Comparison of ENCODE assay signal across 19 cellular contexts in the genomic region with DNA sequence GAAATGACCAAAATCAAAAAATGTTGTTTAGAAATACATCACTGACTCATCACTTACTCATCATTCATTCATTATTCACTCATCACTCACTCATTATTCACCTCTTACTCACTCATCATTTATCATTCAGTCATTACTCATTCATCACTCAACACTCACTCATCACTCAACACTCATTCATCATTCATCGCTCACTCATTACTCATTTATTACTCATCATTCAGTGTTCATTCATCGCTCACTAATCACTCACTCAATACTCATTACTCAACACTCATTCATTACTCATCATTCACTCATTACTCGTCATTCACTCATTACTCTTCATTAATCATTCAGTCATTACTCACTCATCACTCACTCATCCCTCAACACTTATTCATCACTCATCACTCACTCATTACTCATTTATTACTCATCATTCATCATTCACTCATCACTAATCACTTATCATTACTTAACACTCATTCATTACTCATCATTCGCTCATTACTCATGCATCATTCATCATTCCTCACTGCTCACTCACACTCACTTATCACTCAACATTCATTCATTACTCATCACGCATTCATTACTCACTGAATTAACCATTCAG.
DNase-seq lines count a peak whose midpoint lies in the region; ATAC-seq lines count a peak whose summit lies in the region.
"Had no signal": no experiment of that assay in that cellular context is flagged by ENCODE, and none has a peak within 500 bp of the region (broad histone marks: within the 10 kb centered on the region; RNA-seq: fewer than 3 reads in every experiment).

No MANE protein-coding gene starts in this region.

- peak; percentile 41 for ATAC-seq in activated naive CD8-positive, alpha-beta T cell treated with anti-CD3 and anti-CD28 coated beads, Interleukin-2, amount 50 U/mL, for 24 hours
- ATAC-seq in HG02981 (IDR thresholded peaks at IDR 0.05; ENCODE audit: unreplicated experiment): peak; percentile 49
- ATAC-seq in stimulated activated effector memory CD8-positive, alpha-beta T cell treated with anti-CD3 and anti-CD28 coated beads, Interleukin-12 subunit alpha, Interleukin-12 subunit beta, amount 100 ng/mL, for 72 hours: peak; percentile 66
- no peak for ATAC-seq in HG03097 (IDR thresholded peaks at IDR 0.05; ENCODE audit: low FRiP score, unreplicated experiment)
- ATAC-seq: left ventricle myocardium superior had no signal

- H3K9me3 Mint-ChIP-seq in activated naive CD8-positive, alpha-beta T cell treated with anti-CD3 and anti-CD28 coated beads, Interleukin-2, amount 50 U/mL, for 24 hours: no peaks in the 10 kb centered on the region
- H3K9me3 Mint-ChIP-seq in activated naive CD8-positive, alpha-beta T cell treated with anti-CD3 and anti-CD28 coated beads for 36 hours: no peaks in the 10 kb centered on the region
- no peaks in the 10 kb centered on the region for H3K9me3 Mint-ChIP-seq in stimulated activated effector memory CD8-positive, alpha-beta T cell treated with anti-CD3 and anti-CD28 coated beads, Interleukin-12 subunit alpha, Interleukin-12 subunit beta, amount 100 ng/mL, for 72 hours
- peaks cover 2% of the 10 kb centered on the region for H3K9me3 Mint-ChIP-seq in activated CD4-positive, alpha-beta memory T cell treated with anti-CD3 and anti-CD28 coated beads for 36 hours
- H3K9me3 Mint-ChIP-seq: activated naive CD4-positive, alpha-beta T cell treated with anti-CD3 and anti-CD28 coated beads, Interleukin-2, amount 50 U/mL, for 24 hours; nephron had no signal

- no peaks in the 10 kb centered on the region for H3K36me3 Mint-ChIP-seq in activated naive CD8-positive, alpha-beta T cell treated with anti-CD3 and anti-CD28 coated beads, Interleukin-2, amount 50 U/mL, for 24 hours (ENCODE audit: low read depth)
- no peaks in the 10 kb centered on the region for H3K36me3 Mint-ChIP-seq in activated naive CD8-positive, alpha-beta T cell treated with anti-CD3 and anti-CD28 coated beads for 36 hours
- H3K36me3 Mint-ChIP-seq in stimulated activated effector memory CD8-positive, alpha-beta T cell treated with anti-CD3 and anti-CD28 coated beads, Interleukin-12 subunit alpha, Interleukin-12 subunit beta, amount 100 ng/mL, for 72 hours: no peaks in the 10 kb centered on the region
- H3K36me3 Mint-ChIP-seq in activated CD4-positive, alpha-beta memory T cell treated with anti-CD3 and anti-CD28 coated beads for 36 hours: no peaks in the 10 kb centered on the region
- H3K36me3 Mint-ChIP-seq: activated naive CD4-positive, alpha-beta T cell treated with anti-CD3 and anti-CD28 coated beads, Interleukin-2, amount 50 U/mL, for 24 hours; CD14-positive monocyte had no signal

- intact Hi-C loops in activated CD4-positive, alpha-beta memory T cell treated with anti-CD3 and anti-CD28 coated beads for 36 hours (cut with micrococcal nuclease): no loop called here

- no peak for DNase-seq in activated naive CD8-positive, alpha-beta T cell treated with anti-CD3 and anti-CD28 coated beads, Interleukin-2, amount 50 U/mL, for 24 hours
- DNase-seq in activated naive CD8-positive, alpha-beta T cell treated with anti-CD3 and anti-CD28 coated beads for 36 hours: no peak
- DNase-seq in amniotic epithelial cell (ENCODE audit: low read depth): peak; percentile 1
- DNase-seq in stimulated activated effector memory CD8-positive, alpha-beta T cell treated with anti-CD3 and anti-CD28 coated beads, Interleukin-12 subunit alpha, Interleukin-12 subunit beta, amount 100 ng/mL, for 72 hours (ENCODE audit: low spot score in 2 of 2): no peak
- DNase-seq in DMS79 treated with DMSO at 0.1 percent for 48 hours (lab: John Stamatoyannopoulos, UW): no peak
- DNase-seq in activated CD4-positive, alpha-beta memory T cell treated with anti-CD3 and anti-CD28 coated beads for 36 hours: no peak
- DNase-seq: activated CD4-positive, alpha-beta T cell treated with anti-CD3 and anti-CD28 coated beads, Interleukin-2, amount 50 U/mL, for 48 hours; cerebellar nuclear complex; foreskin fibroblast; left ventricle myocardium superior; midbrain; NCI-H1417; NCI-H510A; testis had no signal

- CTCF ChIA-PET in activated CD4-positive, alpha-beta memory T cell treated with anti-CD3 and anti-CD28 coated beads for 36 hours (lab: Charles Lee): no interaction called here

- no peak overlapping the region for H3K4me3 Mint-ChIP-seq in activated naive CD8-positive, alpha-beta T cell treated with anti-CD3 and anti-CD28 coated beads, Interleukin-2, amount 50 U/mL, for 24 hours
- H3K4me3 Mint-ChIP-seq in activated naive CD8-positive, alpha-beta T cell treated with anti-CD3 and anti-CD28 coated beads for 36 hours: no peak overlapping the region
- H3K4me3 Mint-ChIP-seq in stimulated activated effector memory CD8-positive, alpha-beta T cell treated with anti-CD3 and anti-CD28 coated beads, Interleukin-12 subunit alpha, Interleukin-12 subunit beta, amount 100 ng/mL, for 72 hours: no peak overlapping the region
- no peak overlapping the region for H3K4me3 Mint-ChIP-seq in activated CD4-positive, alpha-beta memory T cell treated with anti-CD3 and anti-CD28 coated beads for 36 hours
- H3K4me3 Mint-ChIP-seq: activated naive CD4-positive, alpha-beta T cell treated with anti-CD3 and anti-CD28 coated beads, Interleukin-2, amount 50 U/mL, for 24 hours; CD14-positive monocyte; nephron had no signal

- POLR2A ChIA-PET in activated CD4-positive, alpha-beta memory T cell treated with anti-CD3 and anti-CD28 coated beads for 36 hours (lab: Charles Lee): no interaction called here

- no peaks in the 10 kb centered on the region for H3K4me1 Mint-ChIP-seq in activated naive CD8-positive, alpha-beta T cell treated with anti-CD3 and anti-CD28 coated beads, Interleukin-2, amount 50 U/mL, for 24 hours
- no peaks in the 10 kb centered on the region for H3K4me1 Mint-ChIP-seq in activated naive CD8-positive, alpha-beta T cell treated with anti-CD3 and anti-CD28 coated beads for 36 hours
- H3K4me1 Mint-ChIP-seq in stimulated activated effector memory CD8-positive, alpha-beta T cell treated with anti-CD3 and anti-CD28 coated beads, Interleukin-12 subunit alpha, Interleukin-12 subunit beta, amount 100 ng/mL, for 72 hours: no peaks in the 10 kb centered on the region
- no peaks in the 10 kb centered on the region for H3K4me1 Mint-ChIP-seq in activated CD4-positive, alpha-beta memory T cell treated with anti-CD3 and anti-CD28 coated beads for 36 hours (ENCODE audit: low read depth)
- H3K4me1 Mint-ChIP-seq: activated naive CD4-positive, alpha-beta T cell treated with anti-CD3 and anti-CD28 coated beads, Interleukin-2, amount 50 U/mL, for 24 hours; CD14-positive monocyte; nephron had no signal

- no peaks in the 10 kb centered on the region for H3K27me3 Mint-ChIP-seq in activated naive CD8-positive, alpha-beta T cell treated with anti-CD3 and anti-CD28 coated beads, Interleukin-2, amount 50 U/mL, for 24 hours
- no peaks in the 10 kb centered on the region for H3K27me3 Mint-ChIP-seq in activated naive CD8-positive, alpha-beta T cell treated with anti-CD3 and anti-CD28 coated beads for 36 hours
- peaks cover 1% of the 10 kb centered on the region for H3K27me3 Mint-ChIP-seq in activated CD4-positive, alpha-beta memory T cell treated with anti-CD3 and anti-CD28 coated beads for 36 hours
- H3K27me3 Mint-ChIP-seq: activated naive CD4-positive, alpha-beta T cell treated with anti-CD3 and anti-CD28 coated beads, Interleukin-2, amount 50 U/mL, for 24 hours had no signal

- H3K27ac Mint-ChIP-seq in activated naive CD8-positive, alpha-beta T cell treated with anti-CD3 and anti-CD28 coated beads, Interleukin-2, amount 50 U/mL, for 24 hours: no peak overlapping the region
- no peak overlapping the region for H3K27ac Mint-ChIP-seq in activated naive CD8-positive, alpha-beta T cell treated with anti-CD3 and anti-CD28 coated beads for 36 hours
- H3K27ac Mint-ChIP-seq in stimulated activated effector memory CD8-positive, alpha-beta T cell treated with anti-CD3 and anti-CD28 coated beads, Interleukin-12 subunit alpha, Interleukin-12 subunit beta, amount 100 ng/mL, for 72 hours: no peak overlapping the region
- H3K27ac Mint-ChIP-seq in activated CD4-positive, alpha-beta memory T cell treated with anti-CD3 and anti-CD28 coated beads for 36 hours: no peak overlapping the region
- H3K27ac Mint-ChIP-seq: activated naive CD4-positive, alpha-beta T cell treated with anti-CD3 and anti-CD28 coated beads, Interleukin-2, amount 50 U/mL, for 24 hours; CD14-positive monocyte; nephron had no signal
